Comparison of ENCODE assay signal across 8 cellular contexts in genomic region chr16:30698139-30698815, GRCh38. TPM values are rescaled to one million over a fixed set of nuclear protein-coding genes. Genes with fewer than 3 reads are reported as not detected.
A peak's percentile ranks its signal among the peaks of the same experiment; 100 is the strongest.
DNase-seq lines count a peak whose midpoint lies in the region; ATAC-seq and TF ChIP-seq lines count a peak whose summit lies in the region.

No MANE protein-coding gene starts in this region.

- peaks cover 18% of the 10 kb centered on the region for H3K36me3 Mint-ChIP-seq in activated T-cell treated with anti-CD3 and anti-CD28 coated beads, Interleukin-2, amount 50 U/mL, for 4 hours (ENCODE audit: insufficient read depth)

- peaks cover 27% of the 10 kb centered on the region for H3F3A ChIP-seq in PC-9 (ENCODE audit: insufficient read depth, low read depth)

- ATAC-seq in GM21737 (IDR thresholded peaks at IDR 0.05; ENCODE audit: unreplicated experiment): peak; percentile 79
- ATAC-seq in activated T-cell treated with anti-CD3 and anti-CD28 coated beads, Interleukin-2, amount 50 U/mL, for 4 hours: peak; percentile 77 to 78
- peak; percentile 90 for ATAC-seq in esophagus mucosa

- in situ Hi-C loops in KBM-7 (cut with MboI; ENCODE audit: low pct_unique_long_range_greater_than_20kb, low sequenced_read_pairs): no loop called here

- H3K4me1 ChIP-seq in PC-9 (replicated peaks; ENCODE audit: insufficient read depth) (peaks cover 22% of the 10 kb centered on the region), muscle layer of duodenum (ENCODE audit: control insufficient read depth in 1 of 2, insufficient read depth in 2 of 2, low read length in 2 of 2) (peaks cover 12 to 17% of the 10 kb centered on the region in 2 donors)

- peak overlapping the region; percentile 95 for H3K27ac ChIP-seq in PC-9
- H3K27ac ChIP-seq in muscle layer of duodenum (ENCODE audit: low read length): peak overlapping the region; percentile 93

- H3K27me3 ChIP-seq in PC-9 (ENCODE audit: insufficient read depth, low read depth) (no peaks in the 10 kb centered on the region), muscle layer of duodenum (ENCODE audit: low read depth, low read length) (no peaks in the 10 kb centered on the region)

- peaks cover 30% of the 10 kb centered on the region for H4K20me1 ChIP-seq in PC-9 (ENCODE audit: insufficient read depth)

- H3K9me3 ChIP-seq in PC-9 (ENCODE audit: insufficient read depth, low read depth) (no peaks in the 10 kb centered on the region), muscle layer of duodenum (ENCODE audit: control insufficient read depth in 1 of 2, low read length in 2 of 2) (no peaks in the 10 kb centered on the region)

- peak; percentile 80 for DNase-seq in DMS79 treated with DMSO at 0.1 percent for 48 hours (lab: John Stamatoyannopoulos, UW)
- peak; percentile 98 for DNase-seq in KBM-7
- DNase-seq in PC-9: peak; percentile 91 to 99
- DNase-seq in activated T-cell treated with anti-CD3 and anti-CD28 coated beads, Interleukin-2, amount 50 U/mL, for 4 hours: peak; percentile 99
- peak; percentile 98 to 99 for DNase-seq in stimulated activated CD8-positive, alpha-beta memory T cell treated with anti-CD3 and anti-CD28 coated beads, Interleukin-7, amount 100 ng/mL, for 1 hour (ENCODE audit: low read depth in 2 of 2)

- no peaks in the 10 kb centered on the region for H3K27me3 Mint-ChIP-seq in activated T-cell treated with anti-CD3 and anti-CD28 coated beads, Interleukin-2, amount 50 U/mL, for 4 hours (ENCODE audit: low read depth)

- peak overlapping the region; percentile 96 for H3K4me3 ChIP-seq in PC-9
- peak overlapping the region; percentile 77 to 87 for H3K4me3 ChIP-seq in muscle layer of duodenum (ENCODE audit: low read depth in 1 of 2, low read length in 2 of 2)

- H3K9me2 ChIP-seq in PC-9 (ENCODE audit: insufficient read depth): no peaks in the 10 kb centered on the region

- CTCF ChIA-PET in PC-9 (lab: Charles Lee): no interaction called here

- H3K9me3 Mint-ChIP-seq in activated T-cell treated with anti-CD3 and anti-CD28 coated beads, Interleukin-2, amount 50 U/mL, for 4 hours: no peaks in the 10 kb centered on the region

- POLR2A ChIA-PET in PC-9 (lab: Charles Lee; ENCODE audit: unreplicated experiment): interaction anchor here (0.6 to 1.0 kb wide), 2 partner anchors 39 to 624 kb away, joined by 4 to 5 read pairs; no protein-coding TSS in a partner anchor

- peak overlapping the region; percentile 82 for H2AFZ ChIP-seq in PC-9

- no peak for TF ChIP-seq CTCF in PC-9 (conservative IDR thresholded peaks at IDR 0.05)

- H3K4me3 Mint-ChIP-seq in activated T-cell treated with anti-CD3 and anti-CD28 coated beads, Interleukin-2, amount 50 U/mL, for 4 hours: peak overlapping the region; percentile 93

- H3K4me2 ChIP-seq in PC-9: peak overlapping the region; percentile 79

- intact Hi-C loops in PC-9 (cut with micrococcal nuclease; ENCODE audit: unreplicated experiment): loop anchor here (1.0 to 2.0 kb wide), 8 partner anchors 15 to 321 kb away; partner anchors contain the start of genes CFAP119, CTF1, FBRS and RNF40

- peaks cover 21% of the 10 kb centered on the region for H3K36me3 ChIP-seq in PC-9 (ENCODE audit: low read depth)
- H3K36me3 ChIP-seq in muscle layer of duodenum (ENCODE audit: control insufficient read depth in 1 of 2, insufficient read depth in 2 of 2, low read length in 2 of 2): peaks cover 6 to 26% of the 10 kb centered on the region in 2 donors

- H3K79me2 ChIP-seq in PC-9 (ENCODE audit: low read depth): peaks cover 37% of the 10 kb centered on the region

- no TSS peak for BruUV-seq in PC-9 (replicated peaks; lab: Mats Ljungman, UMichigan)

- peaks cover 31% of the 10 kb centered on the region for H3K4me1 Mint-ChIP-seq in activated T-cell treated with anti-CD3 and anti-CD28 coated beads, Interleukin-2, amount 50 U/mL, for 4 hours (ENCODE audit: low read depth)

RNA-seq across cellular contexts. Expression of gene SRCAP, which starts 0.7 kb away (rescaled TPM):
- total RNA-seq in PC-9 (2021) (92.0 and 116 TPM in 2 replicates), esophagus mucosa (29.5 TPM)
- total RNA-seq in activated T-cell treated with anti-CD3 and anti-CD28 coated beads, Interleukin-2, amount 50 U/mL, for 4 hours: 100 to 1,000 TPM in 1 of 3 donors, 10 to 100 TPM in 2; 86.3 to 100 (median 96.5) TPM

RNA-seq across cellular contexts. Expression of gene FBRS, which starts 40.0 kb away (rescaled TPM):
- total RNA-seq in PC-9 (2021): 87.5 and 128 TPM in 2 replicates
- total RNA-seq in activated T-cell treated with anti-CD3 and anti-CD28 coated beads, Interleukin-2, amount 50 U/mL, for 4 hours: 100 to 1,000 TPM; 132 to 158 (median 137) TPM
- 42.4 TPM for total RNA-seq in esophagus mucosa

RNA-seq across cellular contexts. Expression of gene PRR14, which starts 47.5 kb away (rescaled TPM):
- 67.3 and 85.3 TPM in 2 replicates for total RNA-seq in PC-9 (2021)
- total RNA-seq in activated T-cell treated with anti-CD3 and anti-CD28 coated beads, Interleukin-2, amount 50 U/mL, for 4 hours: 10 to 100 TPM; 65.1 to 85.3 (median 71.0) TPM
- 27.0 TPM for total RNA-seq in esophagus mucosa

RNA-seq across cellular contexts. Expression of gene PHKG2, which starts 49.9 kb away (rescaled TPM):
- total RNA-seq in PC-9 (2021) (66.1 and 67.3 TPM in 2 replicates), esophagus mucosa (16.9 TPM)
- 10 to 100 TPM; 31.1 to 34.5 (median 31.9) TPM for total RNA-seq in activated T-cell treated with anti-CD3 and anti-CD28 coated beads, Interleukin-2, amount 50 U/mL, for 4 hours

Comparison
In these comparisons a context has a peak if more than half of its experiments do, and no peak if none do; other contexts are left out.
1. Peak in every context shown above with its lines: DNase-seq, ATAC-seq, H3K4me3 ChIP-seq and H3K27ac ChIP-seq.